In genomic region chr17:68777856-68778694, GRCh38 we compare ENCODE assay signal across 1 cellular context.
TF ChIP-seq lines count a peak whose summit lies in the region.

No MANE protein-coding gene starts in this region.

TF ChIP-seq in HCT116, 20 proteins besides CTCF, POLR2A, EP300 and RAD21 (continued from another document):
- TF ChIP-seq CBX3 (IDR thresholded peaks at IDR 0.05; ENCODE audit: low read depth) (no peak), ZFX (IDR thresholded peaks at IDR 0.05) (no peak), FOSL1 (IDR thresholded peaks at IDR 0.05; ENCODE audit: low read depth) (no peak), YY1 (IDR thresholded peaks at IDR 0.05; ENCODE audit: extremely low read depth, insufficient replicate concordance, low read depth, low read length) (no peak)
